1 cellular context compared by ENCODE assay signal in the genomic region with DNA sequence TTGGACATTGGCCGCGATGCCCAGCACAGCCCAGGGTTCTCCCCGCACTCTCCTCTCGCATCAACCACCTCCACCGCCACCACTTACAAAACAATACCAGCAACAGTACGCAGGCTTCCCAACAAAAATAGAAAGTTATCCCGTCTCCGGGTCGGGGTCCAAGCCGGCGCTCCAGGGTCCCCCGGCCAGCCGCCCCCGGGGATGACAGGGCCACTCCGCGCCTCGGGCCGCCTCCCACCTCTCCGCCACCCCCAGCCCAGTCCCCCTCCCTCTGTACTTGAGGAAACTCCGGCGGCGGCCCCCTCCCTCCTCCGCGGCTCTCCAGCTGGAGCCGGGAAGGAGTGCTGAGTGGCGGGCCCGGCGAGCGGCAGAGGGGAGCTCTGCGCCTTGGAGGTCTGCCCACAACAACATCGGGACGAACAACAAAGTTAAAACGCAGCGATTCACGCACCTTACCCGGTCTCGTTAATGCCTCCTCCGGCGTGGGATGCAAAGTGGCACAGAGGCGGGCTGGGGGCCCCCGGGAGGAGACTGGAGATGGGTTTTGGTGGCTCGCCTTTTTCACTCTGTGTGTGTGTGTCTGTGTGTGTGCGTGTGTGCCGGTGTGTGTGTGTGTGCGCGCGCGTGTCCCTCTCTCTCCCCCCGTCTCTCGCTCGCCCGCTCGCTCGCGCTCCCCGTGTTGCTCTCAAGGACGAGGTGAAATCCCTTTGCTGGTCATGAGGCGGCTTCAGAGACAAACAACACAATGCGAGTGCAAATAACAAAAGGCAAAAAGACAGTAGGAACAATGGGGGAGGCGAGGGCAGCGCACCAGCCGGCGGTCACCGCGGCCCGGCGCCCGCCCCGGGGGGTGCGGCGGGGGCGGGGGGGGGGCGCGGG.
TF ChIP-seq lines count a peak whose summit lies in the region.

No MANE protein-coding gene starts in this region.

TF ChIP-seq in HEK293, 187 proteins besides CTCF, POLR2A, EP300 and RAD21 (continued from another document and continues in another):
- TF ChIP-seq, protein P1, sequence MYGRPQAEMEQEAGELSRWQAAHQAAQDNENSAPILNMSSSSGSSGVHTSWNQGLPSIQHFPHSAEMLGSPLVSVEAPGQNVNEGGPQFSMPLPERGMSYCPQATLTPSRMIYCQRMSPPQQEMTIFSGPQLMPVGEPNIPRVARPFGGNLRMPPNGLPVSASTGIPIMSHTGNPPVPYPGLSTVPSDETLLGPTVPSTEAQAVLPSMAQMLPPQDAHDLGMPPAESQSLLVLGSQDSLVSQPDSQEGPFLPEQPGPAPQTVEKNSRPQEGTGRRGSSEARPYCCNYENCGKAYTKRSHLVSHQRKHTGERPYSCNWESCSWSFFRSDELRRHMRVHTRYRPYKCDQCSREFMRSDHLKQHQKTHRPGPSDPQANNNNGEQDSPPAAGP (tag by site-specific recombination; IDR thresholded peaks at IDR 0.05): peak; percentile 65; the same call in 1 of the 2 replicates
- TF ChIP-seq, protein P2, sequence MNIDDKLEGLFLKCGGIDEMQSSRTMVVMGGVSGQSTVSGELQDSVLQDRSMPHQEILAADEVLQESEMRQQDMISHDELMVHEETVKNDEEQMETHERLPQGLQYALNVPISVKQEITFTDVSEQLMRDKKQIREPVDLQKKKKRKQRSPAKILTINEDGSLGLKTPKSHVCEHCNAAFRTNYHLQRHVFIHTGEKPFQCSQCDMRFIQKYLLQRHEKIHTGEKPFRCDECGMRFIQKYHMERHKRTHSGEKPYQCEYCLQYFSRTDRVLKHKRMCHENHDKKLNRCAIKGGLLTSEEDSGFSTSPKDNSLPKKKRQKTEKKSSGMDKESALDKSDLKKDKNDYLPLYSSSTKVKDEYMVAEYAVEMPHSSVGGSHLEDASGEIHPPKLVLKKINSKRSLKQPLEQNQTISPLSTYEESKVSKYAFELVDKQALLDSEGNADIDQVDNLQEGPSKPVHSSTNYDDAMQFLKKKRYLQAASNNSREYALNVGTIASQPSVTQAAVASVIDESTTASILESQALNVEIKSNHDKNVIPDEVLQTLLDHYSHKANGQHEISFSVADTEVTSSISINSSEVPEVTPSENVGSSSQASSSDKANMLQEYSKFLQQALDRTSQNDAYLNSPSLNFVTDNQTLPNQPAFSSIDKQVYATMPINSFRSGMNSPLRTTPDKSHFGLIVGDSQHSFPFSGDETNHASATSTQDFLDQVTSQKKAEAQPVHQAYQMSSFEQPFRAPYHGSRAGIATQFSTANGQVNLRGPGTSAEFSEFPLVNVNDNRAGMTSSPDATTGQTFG (tag by site-specific recombination; IDR thresholded peaks at IDR 0.05; ENCODE audit: borderline replicate concordance): no peak
- TF ChIP-seq ZNF701 (tag by site-specific recombination; IDR thresholded peaks at IDR 0.05) (no peak), MEIS1 (CRISPR knock-in tag; IDR thresholded peaks at IDR 0.05; ENCODE audit: borderline replicate concordance) (no peak), ZIC2 (tag by site-specific recombination; IDR thresholded peaks at IDR 0.05) (peak; percentile 52), YY2 (tag by site-specific recombination; IDR thresholded peaks at IDR 0.05) (0 out of 2 replicates have a peak, but pooled peaks have one; percentile 19), ZNF76 (tag by site-specific recombination; IDR thresholded peaks at IDR 0.05; ENCODE audit: borderline replicate concordance, low read depth) (no peak), ZNF132 (tag by site-specific recombination; IDR thresholded peaks at IDR 0.05; ENCODE audit: borderline replicate concordance) (no peak), KLF10 (tag by site-specific recombination; IDR thresholded peaks at IDR 0.05) (no peak), FEZF1 (tag by site-specific recombination; IDR thresholded peaks at IDR 0.05) (peak; percentile 71; the same call in 1 of the 2 replicates), ZNF19 (tag by site-specific recombination; IDR thresholded peaks at IDR 0.05; ENCODE audit: low read depth) (no peak), ZNF677 (tag by site-specific recombination; IDR thresholded peaks at IDR 0.05) (no peak), ZNF302 (tag by site-specific recombination; IDR thresholded peaks at IDR 0.05; ENCODE audit: low read depth) (0 out of 2 replicates have a peak, but pooled peaks have one; percentile 31), ZBTB7A (tag by site-specific recombination; IDR thresholded peaks at IDR 0.05; ENCODE audit: low read depth) (peak; percentile 82; the same call in 1 of the 2 replicates), ZNF473 (tag by site-specific recombination; IDR thresholded peaks at IDR 0.05) (no peak), HOXA7 (CRISPR knock-in tag; IDR thresholded peaks at IDR 0.05; ENCODE audit: borderline replicate concordance) (no peak), ZNF48 (tag by site-specific recombination; IDR thresholded peaks at IDR 0.05) (no peak), SP3 (tag by site-specific recombination; IDR thresholded peaks at IDR 0.05) (no peak; the same call in 1 of the 2 replicates), ZNF585B (tag by site-specific recombination; IDR thresholded peaks at IDR 0.05) (no peak), ZNF837 (tag by site-specific recombination; IDR thresholded peaks at IDR 0.05) (0 out of 2 replicates have a peak, but pooled peaks have one; percentile 41), ZNF121 (tag by site-specific recombination; IDR thresholded peaks at IDR 0.05) (no peak), ZSCAN30 (tag by site-specific recombination; IDR thresholded peaks at IDR 0.05) (no peak), ZNF670 (tag by site-specific recombination; IDR thresholded peaks at IDR 0.05; ENCODE audit: low read depth) (no peak), ZNF433 (tag by site-specific recombination; IDR thresholded peaks at IDR 0.05; ENCODE audit: low read depth) (no peak), SALL2 (tag by site-specific recombination; IDR thresholded peaks at IDR 0.05; ENCODE audit: borderline replicate concordance) (no peak), ZNF350 (tag by site-specific recombination; IDR thresholded peaks at IDR 0.05) (no peak), ZNF501 (tag by site-specific recombination; IDR thresholded peaks at IDR 0.05) (peak; percentile 87)
- TF ChIP-seq, protein P3, sequence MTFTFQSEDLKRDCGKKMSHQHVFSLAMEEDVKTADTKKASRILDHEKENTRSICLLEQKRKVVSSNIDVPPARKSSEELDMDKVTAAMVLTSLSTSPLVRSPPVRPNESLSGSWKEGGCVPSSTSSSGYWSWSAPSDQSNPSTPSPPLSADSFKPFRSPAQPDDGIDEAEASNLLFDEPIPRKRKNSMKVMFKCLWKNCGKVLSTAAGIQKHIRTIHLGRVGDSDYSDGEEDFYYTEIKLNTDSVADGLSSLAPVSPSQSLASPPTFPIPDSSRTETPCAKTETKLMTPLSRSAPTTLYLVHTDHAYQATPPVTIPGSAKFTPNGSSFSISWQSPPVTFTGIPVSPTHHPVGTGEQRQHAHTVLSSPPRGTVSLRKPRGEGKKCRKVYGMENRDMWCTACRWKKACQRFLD (tag by site-specific recombination; IDR thresholded peaks at IDR 0.05): no peak
- TF ChIP-seq, protein P4, sequence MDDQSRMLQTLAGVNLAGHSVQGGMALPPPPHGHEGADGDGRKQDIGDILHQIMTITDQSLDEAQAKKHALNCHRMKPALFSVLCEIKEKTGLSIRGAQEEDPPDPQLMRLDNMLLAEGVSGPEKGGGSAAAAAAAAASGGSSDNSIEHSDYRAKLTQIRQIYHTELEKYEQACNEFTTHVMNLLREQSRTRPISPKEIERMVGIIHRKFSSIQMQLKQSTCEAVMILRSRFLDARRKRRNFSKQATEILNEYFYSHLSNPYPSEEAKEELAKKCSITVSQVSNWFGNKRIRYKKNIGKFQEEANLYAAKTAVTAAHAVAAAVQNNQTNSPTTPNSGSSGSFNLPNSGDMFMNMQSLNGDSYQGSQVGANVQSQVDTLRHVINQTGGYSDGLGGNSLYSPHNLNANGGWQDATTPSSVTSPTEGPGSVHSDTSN (CRISPR knock-in tag; IDR thresholded peaks at IDR 0.05): no peak
- TF ChIP-seq, protein P5, sequence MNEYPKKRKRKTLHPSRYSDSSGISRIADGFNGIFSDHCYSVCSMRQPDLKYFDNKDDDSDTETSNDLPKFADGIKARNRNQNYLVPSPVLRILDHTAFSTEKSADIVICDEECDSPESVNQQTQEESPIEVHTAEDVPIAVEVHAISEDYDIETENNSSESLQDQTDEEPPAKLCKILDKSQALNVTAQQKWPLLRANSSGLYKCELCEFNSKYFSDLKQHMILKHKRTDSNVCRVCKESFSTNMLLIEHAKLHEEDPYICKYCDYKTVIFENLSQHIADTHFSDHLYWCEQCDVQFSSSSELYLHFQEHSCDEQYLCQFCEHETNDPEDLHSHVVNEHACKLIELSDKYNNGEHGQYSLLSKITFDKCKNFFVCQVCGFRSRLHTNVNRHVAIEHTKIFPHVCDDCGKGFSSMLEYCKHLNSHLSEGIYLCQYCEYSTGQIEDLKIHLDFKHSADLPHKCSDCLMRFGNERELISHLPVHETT (tag by site-specific recombination; IDR thresholded peaks at IDR 0.05): no peak
- TF ChIP-seq, protein P6, sequence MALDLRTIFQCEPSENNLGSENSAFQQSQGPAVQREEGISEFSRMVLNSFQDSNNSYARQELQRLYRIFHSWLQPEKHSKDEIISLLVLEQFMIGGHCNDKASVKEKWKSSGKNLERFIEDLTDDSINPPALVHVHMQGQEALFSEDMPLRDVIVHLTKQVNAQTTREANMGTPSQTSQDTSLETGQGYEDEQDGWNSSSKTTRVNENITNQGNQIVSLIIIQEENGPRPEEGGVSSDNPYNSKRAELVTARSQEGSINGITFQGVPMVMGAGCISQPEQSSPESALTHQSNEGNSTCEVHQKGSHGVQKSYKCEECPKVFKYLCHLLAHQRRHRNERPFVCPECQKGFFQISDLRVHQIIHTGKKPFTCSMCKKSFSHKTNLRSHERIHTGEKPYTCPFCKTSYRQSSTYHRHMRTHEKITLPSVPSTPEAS (tag by site-specific recombination; IDR thresholded peaks at IDR 0.05): peak; percentile 99
- TF ChIP-seq, protein P7, sequence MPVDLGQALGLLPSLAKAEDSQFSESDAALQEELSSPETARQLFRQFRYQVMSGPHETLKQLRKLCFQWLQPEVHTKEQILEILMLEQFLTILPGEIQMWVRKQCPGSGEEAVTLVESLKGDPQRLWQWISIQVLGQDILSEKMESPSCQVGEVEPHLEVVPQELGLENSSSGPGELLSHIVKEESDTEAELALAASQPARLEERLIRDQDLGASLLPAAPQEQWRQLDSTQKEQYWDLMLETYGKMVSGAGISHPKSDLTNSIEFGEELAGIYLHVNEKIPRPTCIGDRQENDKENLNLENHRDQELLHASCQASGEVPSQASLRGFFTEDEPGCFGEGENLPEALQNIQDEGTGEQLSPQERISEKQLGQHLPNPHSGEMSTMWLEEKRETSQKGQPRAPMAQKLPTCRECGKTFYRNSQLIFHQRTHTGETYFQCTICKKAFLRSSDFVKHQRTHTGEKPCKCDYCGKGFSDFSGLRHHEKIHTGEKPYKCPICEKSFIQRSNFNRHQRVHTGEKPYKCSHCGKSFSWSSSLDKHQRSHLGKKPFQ (tag by site-specific recombination; IDR thresholded peaks at IDR 0.05): no peak; the same call in 1 of the 2 replicates
- TF ChIP-seq, protein P8, sequence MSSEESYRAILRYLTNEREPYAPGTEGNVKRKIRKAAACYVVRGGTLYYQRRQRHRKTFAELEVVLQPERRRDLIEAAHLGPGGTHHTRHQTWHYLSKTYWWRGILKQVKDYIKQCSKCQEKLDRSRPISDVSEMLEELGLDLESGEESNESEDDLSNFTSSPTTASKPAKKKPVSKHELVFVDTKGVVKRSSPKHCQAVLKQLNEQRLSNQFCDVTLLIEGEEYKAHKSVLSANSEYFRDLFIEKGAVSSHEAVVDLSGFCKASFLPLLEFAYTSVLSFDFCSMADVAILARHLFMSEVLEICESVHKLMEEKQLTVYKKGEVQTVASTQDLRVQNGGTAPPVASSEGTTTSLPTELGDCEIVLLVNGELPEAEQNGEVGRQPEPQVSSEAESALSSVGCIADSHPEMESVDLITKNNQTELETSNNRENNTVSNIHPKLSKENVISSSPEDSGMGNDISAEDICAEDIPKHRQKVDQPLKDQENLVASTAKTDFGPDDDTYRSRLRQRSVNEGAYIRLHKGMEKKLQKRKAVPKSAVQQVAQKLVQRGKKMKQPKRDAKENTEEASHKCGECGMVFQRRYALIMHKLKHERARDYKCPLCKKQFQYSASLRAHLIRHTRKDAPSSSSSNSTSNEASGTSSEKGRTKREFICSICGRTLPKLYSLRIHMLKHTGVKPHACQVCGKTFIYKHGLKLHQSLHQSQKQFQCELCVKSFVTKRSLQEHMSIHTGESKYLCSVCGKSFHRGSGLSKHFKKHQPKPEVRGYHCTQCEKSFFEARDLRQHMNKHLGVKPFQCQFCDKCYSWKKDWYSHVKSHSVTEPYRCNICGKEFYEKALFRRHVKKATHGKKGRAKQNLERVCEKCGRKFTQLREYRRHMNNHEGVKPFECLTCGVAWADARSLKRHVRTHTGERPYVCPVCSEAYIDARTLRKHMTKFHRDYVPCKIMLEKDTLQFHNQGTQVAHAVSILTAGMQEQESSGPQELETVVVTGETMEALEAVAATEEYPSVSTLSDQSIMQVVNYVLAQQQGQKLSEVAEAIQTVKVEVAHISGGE (tag by site-specific recombination; conservative IDR thresholded peaks at IDR 0.05; ENCODE audit: low read depth): peak; percentile 37; the same call in 1 of the 2 replicates
- TF ChIP-seq, protein P9, sequence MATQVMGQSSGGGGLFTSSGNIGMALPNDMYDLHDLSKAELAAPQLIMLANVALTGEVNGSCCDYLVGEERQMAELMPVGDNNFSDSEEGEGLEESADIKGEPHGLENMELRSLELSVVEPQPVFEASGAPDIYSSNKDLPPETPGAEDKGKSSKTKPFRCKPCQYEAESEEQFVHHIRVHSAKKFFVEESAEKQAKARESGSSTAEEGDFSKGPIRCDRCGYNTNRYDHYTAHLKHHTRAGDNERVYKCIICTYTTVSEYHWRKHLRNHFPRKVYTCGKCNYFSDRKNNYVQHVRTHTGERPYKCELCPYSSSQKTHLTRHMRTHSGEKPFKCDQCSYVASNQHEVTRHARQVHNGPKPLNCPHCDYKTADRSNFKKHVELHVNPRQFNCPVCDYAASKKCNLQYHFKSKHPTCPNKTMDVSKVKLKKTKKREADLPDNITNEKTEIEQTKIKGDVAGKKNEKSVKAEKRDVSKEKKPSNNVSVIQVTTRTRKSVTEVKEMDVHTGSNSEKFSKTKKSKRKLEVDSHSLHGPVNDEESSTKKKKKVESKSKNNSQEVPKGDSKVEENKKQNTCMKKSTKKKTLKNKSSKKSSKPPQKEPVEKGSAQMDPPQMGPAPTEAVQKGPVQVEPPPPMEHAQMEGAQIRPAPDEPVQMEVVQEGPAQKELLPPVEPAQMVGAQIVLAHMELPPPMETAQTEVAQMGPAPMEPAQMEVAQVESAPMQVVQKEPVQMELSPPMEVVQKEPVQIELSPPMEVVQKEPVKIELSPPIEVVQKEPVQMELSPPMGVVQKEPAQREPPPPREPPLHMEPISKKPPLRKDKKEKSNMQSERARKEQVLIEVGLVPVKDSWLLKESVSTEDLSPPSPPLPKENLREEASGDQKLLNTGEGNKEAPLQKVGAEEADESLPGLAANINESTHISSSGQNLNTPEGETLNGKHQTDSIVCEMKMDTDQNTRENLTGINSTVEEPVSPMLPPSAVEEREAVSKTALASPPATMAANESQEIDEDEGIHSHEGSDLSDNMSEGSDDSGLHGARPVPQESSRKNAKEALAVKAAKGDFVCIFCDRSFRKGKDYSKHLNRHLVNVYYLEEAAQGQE (tag by site-specific recombination; IDR thresholded peaks at IDR 0.05): 0 out of 2 replicates have a peak, but pooled peaks have one; percentile 17
- TF ChIP-seq, protein P10, sequence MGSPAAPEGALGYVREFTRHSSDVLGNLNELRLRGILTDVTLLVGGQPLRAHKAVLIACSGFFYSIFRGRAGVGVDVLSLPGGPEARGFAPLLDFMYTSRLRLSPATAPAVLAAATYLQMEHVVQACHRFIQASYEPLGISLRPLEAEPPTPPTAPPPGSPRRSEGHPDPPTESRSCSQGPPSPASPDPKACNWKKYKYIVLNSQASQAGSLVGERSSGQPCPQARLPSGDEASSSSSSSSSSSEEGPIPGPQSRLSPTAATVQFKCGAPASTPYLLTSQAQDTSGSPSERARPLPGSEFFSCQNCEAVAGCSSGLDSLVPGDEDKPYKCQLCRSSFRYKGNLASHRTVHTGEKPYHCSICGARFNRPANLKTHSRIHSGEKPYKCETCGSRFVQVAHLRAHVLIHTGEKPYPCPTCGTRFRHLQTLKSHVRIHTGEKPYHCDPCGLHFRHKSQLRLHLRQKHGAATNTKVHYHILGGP (tag by site-specific recombination; IDR thresholded peaks at IDR 0.05): peak; percentile 68; the same call in 1 of the 2 replicates
